ENCODE assay signal across 1 cellular context in the genomic region with DNA sequence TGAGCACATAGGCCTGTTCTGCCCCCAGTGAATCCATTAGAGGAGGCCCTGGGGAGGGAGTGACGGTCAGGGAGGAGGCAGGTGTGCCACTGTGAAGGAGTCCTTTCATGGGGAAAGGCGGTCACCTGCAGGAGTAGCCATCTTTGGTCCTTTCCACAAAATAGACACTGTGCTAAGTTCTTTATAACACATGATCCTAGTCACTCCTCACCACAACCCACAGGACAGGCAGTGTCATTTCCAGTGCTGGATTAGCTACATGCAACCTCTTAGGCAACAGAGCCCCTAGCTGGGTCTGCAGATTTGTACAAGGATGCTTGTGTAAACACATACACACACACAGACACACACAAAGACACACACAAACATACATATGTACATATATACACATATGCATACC.
TF ChIP-seq lines count a peak whose summit lies in the region.

No MANE protein-coding gene starts in this region.

TF ChIP-seq in GM23338, 12 proteins besides CTCF, POLR2A, EP300 and RAD21 (continued from another document):
- TF ChIP-seq ZNF462 (CRISPR knock-in tag; IDR thresholded peaks at IDR 0.05) (no peak), ETS1 (IDR thresholded peaks at IDR 0.05) (no peak), NANOG (IDR thresholded peaks at IDR 0.05; ENCODE audit: borderline replicate concordance) (no peak), ZNF331 (CRISPR knock-in tag; IDR thresholded peaks at IDR 0.05; ENCODE audit: low read depth) (no peak), EZH2 (IDR thresholded peaks at IDR 0.05; ENCODE audit: low read depth, unreplicated experiment) (no peak), STAT1 (IDR thresholded peaks at IDR 0.05; ENCODE audit: unreplicated experiment) (no peak), POLR2AphosphoS5 (IDR thresholded peaks at IDR 0.05; ENCODE audit: low read depth) (no peak), EZH2phosphoT487 (IDR thresholded peaks at IDR 0.05; ENCODE audit: unreplicated experiment) (no peak), CREB1 (CRISPR knock-in tag; IDR thresholded peaks at IDR 0.05; ENCODE audit: low read depth) (no peak)
- TF ChIP-seq, protein P1, sequence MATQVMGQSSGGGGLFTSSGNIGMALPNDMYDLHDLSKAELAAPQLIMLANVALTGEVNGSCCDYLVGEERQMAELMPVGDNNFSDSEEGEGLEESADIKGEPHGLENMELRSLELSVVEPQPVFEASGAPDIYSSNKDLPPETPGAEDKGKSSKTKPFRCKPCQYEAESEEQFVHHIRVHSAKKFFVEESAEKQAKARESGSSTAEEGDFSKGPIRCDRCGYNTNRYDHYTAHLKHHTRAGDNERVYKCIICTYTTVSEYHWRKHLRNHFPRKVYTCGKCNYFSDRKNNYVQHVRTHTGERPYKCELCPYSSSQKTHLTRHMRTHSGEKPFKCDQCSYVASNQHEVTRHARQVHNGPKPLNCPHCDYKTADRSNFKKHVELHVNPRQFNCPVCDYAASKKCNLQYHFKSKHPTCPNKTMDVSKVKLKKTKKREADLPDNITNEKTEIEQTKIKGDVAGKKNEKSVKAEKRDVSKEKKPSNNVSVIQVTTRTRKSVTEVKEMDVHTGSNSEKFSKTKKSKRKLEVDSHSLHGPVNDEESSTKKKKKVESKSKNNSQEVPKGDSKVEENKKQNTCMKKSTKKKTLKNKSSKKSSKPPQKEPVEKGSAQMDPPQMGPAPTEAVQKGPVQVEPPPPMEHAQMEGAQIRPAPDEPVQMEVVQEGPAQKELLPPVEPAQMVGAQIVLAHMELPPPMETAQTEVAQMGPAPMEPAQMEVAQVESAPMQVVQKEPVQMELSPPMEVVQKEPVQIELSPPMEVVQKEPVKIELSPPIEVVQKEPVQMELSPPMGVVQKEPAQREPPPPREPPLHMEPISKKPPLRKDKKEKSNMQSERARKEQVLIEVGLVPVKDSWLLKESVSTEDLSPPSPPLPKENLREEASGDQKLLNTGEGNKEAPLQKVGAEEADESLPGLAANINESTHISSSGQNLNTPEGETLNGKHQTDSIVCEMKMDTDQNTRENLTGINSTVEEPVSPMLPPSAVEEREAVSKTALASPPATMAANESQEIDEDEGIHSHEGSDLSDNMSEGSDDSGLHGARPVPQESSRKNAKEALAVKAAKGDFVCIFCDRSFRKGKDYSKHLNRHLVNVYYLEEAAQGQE (IDR thresholded peaks at IDR 0.05; ENCODE audit: unreplicated experiment): no peak
